Comparison of ENCODE assay signal across 9 cellular contexts in the genomic region with DNA sequence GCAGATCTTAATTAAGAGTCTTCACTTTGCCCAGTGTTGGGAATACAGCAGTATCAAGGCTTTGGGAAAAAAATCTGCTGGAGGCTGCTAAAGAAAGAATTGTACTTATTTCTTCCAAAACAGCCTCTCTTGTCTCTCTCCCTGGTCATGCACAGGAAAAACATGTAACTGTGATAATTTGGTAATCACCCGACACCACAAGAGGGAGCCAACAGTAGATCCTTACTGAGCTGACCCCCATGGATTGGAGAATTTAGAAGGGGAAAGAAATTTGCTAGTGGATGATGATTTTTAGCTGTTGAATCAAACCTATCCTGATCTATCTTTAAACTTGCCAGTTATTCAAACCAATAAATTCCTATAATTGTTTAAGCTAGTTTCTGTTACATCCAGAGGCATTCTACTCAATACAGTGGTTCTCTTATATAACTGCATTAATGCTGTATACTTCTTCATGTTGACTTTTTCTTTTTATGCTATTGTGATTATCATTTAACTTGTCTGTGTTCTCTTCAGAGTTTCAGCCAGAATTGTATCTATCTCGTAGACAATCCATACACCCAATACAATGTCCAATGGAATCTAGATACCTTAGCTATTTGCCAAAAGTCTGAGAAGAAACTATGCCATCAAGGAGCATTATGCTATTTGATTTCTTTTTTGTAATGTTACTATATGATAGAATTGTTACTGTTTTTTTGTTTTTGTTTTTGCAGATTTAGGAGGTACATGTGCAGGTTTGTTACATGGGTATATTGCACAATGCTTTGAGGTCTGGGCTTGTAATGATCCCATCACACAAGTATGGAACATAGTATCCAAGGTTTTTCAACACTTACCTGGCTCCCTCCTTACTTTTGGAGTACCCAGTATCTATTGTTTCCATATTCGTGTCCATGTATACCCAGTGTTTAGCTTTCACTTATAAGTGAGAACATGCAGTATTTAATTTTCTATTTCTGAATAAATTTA. TPM values are rescaled to one million over a fixed set of nuclear protein-coding genes. Genes with fewer than 3 reads are reported as not detected.
DNase-seq lines count a peak whose midpoint lies in the region; ATAC-seq and TF ChIP-seq lines count a peak whose summit lies in the region.
"Had no signal": no experiment of that assay in that cellular context is flagged by ENCODE, and none has a peak within 500 bp of the region (broad histone marks: within the 10 kb centered on the region; RNA-seq: fewer than 3 reads in every experiment).

No MANE protein-coding gene starts in this region.

- H3K4me1 Mint-ChIP-seq in activated naive CD4-positive, alpha-beta T cell treated with anti-CD3 and anti-CD28 coated beads for 36 hours (ENCODE audit: low read depth): no peaks in the 10 kb centered on the region
- H3K4me1 Mint-ChIP-seq in progenitor cell of endocrine pancreas (ENCODE audit: low read depth): no peaks in the 10 kb centered on the region

- TF ChIP-seq CTCF in LNCaP clone FGC (IDR thresholded peaks at IDR 0.05; ENCODE audit: control insufficient read depth, extremely low read depth, insufficient read depth) (peak; percentile 67), foreskin fibroblast (IDR thresholded peaks at IDR 0.05; ENCODE audit: low read depth, low read length) (peak; percentile 61), progenitor cell of endocrine pancreas (IDR thresholded peaks at IDR 0.05; ENCODE audit: unreplicated experiment) (peak; percentile 77)

- no peak overlapping the region for H3K27ac Mint-ChIP-seq in activated naive CD4-positive, alpha-beta T cell treated with anti-CD3 and anti-CD28 coated beads for 36 hours
- no peak overlapping the region for H3K27ac Mint-ChIP-seq in progenitor cell of endocrine pancreas
- H3K27ac Mint-ChIP-seq: stimulated activated naive CD8-positive, alpha-beta T cell treated with anti-CD3 and anti-CD28 coated beads, Interleukin-15, Interleukin-2, amounts not matched to agents 100 ng/mL and 50 ng/mL, for 24 hours had no signal

- H3K27me3 Mint-ChIP-seq in activated naive CD4-positive, alpha-beta T cell treated with anti-CD3 and anti-CD28 coated beads for 36 hours (ENCODE audit: low read depth): peaks cover 10% of the 10 kb centered on the region
- no peaks in the 10 kb centered on the region for H3K27me3 Mint-ChIP-seq in progenitor cell of endocrine pancreas

- H3K9me3 Mint-ChIP-seq in activated naive CD4-positive, alpha-beta T cell treated with anti-CD3 and anti-CD28 coated beads for 36 hours: no peaks in the 10 kb centered on the region
- H3K9me3 Mint-ChIP-seq in progenitor cell of endocrine pancreas (ENCODE audit: low read depth): no peaks in the 10 kb centered on the region
- H3K9me3 Mint-ChIP-seq: stimulated activated naive CD8-positive, alpha-beta T cell treated with anti-CD3 and anti-CD28 coated beads, Interleukin-15, Interleukin-2, amounts not matched to agents 100 ng/mL and 50 ng/mL, for 24 hours had no signal

- intact Hi-C loops in activated naive CD4-positive, alpha-beta T cell treated with anti-CD3 and anti-CD28 coated beads for 36 hours (cut with micrococcal nuclease): loop anchor here (1.0 to 2.0 kb wide), 4 partner anchors 145 to 982 kb away; no protein-coding TSS in a partner anchor

- CTCF ChIA-PET in activated naive CD4-positive, alpha-beta T cell treated with anti-CD3 and anti-CD28 coated beads for 36 hours (lab: Charles Lee): interaction anchor here (0.5 to 2.7 kb wide), 8 partner anchors 12 to 194 kb away, joined by 3 to 12 read pairs (median 3); no protein-coding TSS in a partner anchor

- ATAC-seq in GM21723 (IDR thresholded peaks at IDR 0.05; ENCODE audit: unreplicated experiment) (peak; percentile 87), SK-N-SH treated with all-trans-retinoic acid at 6 μM for 48 hours (peak; percentile 93)

- H3K4me3 Mint-ChIP-seq in activated naive CD4-positive, alpha-beta T cell treated with anti-CD3 and anti-CD28 coated beads for 36 hours: no peak overlapping the region
- H3K4me3 Mint-ChIP-seq in progenitor cell of endocrine pancreas (ENCODE audit: low read depth): no peak overlapping the region
- H3K4me3 Mint-ChIP-seq: stimulated activated naive CD8-positive, alpha-beta T cell treated with anti-CD3 and anti-CD28 coated beads, Interleukin-15, Interleukin-2, amounts not matched to agents 100 ng/mL and 50 ng/mL, for 24 hours had no signal

- DNase-seq in activated naive CD4-positive, alpha-beta T cell treated with anti-CD3 and anti-CD28 coated beads for 36 hours: peak; percentile 38
- no peak for DNase-seq in activated naive CD4-positive, alpha-beta T cell treated with Interleukin-2 at 50 U/mL for 16 hours
- DNase-seq in LNCaP clone FGC (ENCODE audit: low read depth) (no peak), foreskin fibroblast (peak in 1 of 2 donors; percentile 12), progenitor cell of endocrine pancreas (ENCODE audit: low spot score, unreplicated experiment) (no peak), activated T-cell treated with anti-CD3 and anti-CD28 coated beads for 4 hours (no peak)

- no peaks in the 10 kb centered on the region for H3K36me3 Mint-ChIP-seq in activated naive CD4-positive, alpha-beta T cell treated with anti-CD3 and anti-CD28 coated beads for 36 hours (ENCODE audit: low read depth)
- H3K36me3 Mint-ChIP-seq in progenitor cell of endocrine pancreas (ENCODE audit: insufficient read depth): no peaks in the 10 kb centered on the region

- no peak overlapping the region for H3K4me3 ChIP-seq in LNCaP clone FGC (ENCODE audit: low read depth, low read length)
- no peak overlapping the region for H3K4me3 ChIP-seq in foreskin fibroblast (ENCODE audit: low read depth in 1 of 2, low read length in 2 of 2)

TF ChIP-seq in SK-N-SH treated with all-trans-retinoic acid at 6 μM for 48 hours, 23 proteins besides CTCF, POLR2A, EP300 and RAD21 (continues in another document):
- TF ChIP-seq ZC3H10 (CRISPR knock-in tag; IDR thresholded peaks at IDR 0.05) (no peak), BACH2 (CRISPR knock-in tag; IDR thresholded peaks at IDR 0.05; ENCODE audit: borderline replicate concordance) (no peak), SNAI2 (CRISPR knock-in tag; IDR thresholded peaks at IDR 0.05) (no peak), TOX (CRISPR knock-in tag; IDR thresholded peaks at IDR 0.05; ENCODE audit: borderline replicate concordance) (no peak), ZNF8 (CRISPR knock-in tag; IDR thresholded peaks at IDR 0.05) (no peak), ZNF565 (CRISPR knock-in tag; conservative IDR thresholded peaks at IDR 0.05; ENCODE audit: low read depth) (no peak), ZNF70 (CRISPR knock-in tag; IDR thresholded peaks at IDR 0.05) (no peak)
- TF ChIP-seq, protein P1, sequence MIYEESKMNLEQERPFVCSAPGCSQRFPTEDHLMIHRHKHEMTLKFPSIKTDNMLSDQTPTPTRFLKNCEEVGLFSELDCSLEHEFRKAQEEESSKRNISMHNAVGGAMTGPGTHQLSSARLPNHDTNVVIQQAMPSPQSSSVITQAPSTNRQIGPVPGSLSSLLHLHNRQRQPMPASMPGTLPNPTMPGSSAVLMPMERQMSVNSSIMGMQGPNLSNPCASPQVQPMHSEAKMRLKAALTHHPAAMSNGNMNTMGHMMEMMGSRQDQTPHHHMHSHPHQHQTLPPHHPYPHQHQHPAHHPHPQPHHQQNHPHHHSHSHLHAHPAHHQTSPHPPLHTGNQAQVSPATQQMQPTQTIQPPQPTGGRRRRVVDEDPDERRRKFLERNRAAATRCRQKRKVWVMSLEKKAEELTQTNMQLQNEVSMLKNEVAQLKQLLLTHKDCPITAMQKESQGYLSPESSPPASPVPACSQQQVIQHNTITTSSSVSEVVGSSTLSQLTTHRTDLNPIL (CRISPR knock-in tag; IDR thresholded peaks at IDR 0.05; ENCODE audit: low read depth): no peak
- TF ChIP-seq, protein P2, sequence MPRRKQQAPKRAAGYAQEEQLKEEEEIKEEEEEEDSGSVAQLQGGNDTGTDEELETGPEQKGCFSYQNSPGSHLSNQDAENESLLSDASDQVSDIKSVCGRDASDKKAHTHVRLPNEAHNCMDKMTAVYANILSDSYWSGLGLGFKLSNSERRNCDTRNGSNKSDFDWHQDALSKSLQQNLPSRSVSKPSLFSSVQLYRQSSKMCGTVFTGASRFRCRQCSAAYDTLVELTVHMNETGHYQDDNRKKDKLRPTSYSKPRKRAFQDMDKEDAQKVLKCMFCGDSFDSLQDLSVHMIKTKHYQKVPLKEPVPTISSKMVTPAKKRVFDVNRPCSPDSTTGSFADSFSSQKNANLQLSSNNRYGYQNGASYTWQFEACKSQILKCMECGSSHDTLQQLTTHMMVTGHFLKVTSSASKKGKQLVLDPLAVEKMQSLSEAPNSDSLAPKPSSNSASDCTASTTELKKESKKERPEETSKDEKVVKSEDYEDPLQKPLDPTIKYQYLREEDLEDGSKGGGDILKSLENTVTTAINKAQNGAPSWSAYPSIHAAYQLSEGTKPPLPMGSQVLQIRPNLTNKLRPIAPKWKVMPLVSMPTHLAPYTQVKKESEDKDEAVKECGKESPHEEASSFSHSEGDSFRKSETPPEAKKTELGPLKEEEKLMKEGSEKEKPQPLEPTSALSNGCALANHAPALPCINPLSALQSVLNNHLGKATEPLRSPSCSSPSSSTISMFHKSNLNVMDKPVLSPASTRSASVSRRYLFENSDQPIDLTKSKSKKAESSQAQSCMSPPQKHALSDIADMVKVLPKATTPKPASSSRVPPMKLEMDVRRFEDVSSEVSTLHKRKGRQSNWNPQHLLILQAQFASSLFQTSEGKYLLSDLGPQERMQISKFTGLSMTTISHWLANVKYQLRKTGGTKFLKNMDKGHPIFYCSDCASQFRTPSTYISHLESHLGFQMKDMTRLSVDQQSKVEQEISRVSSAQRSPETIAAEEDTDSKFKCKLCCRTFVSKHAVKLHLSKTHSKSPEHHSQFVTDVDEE (CRISPR knock-in tag; IDR thresholded peaks at IDR 0.05): no peak
- TF ChIP-seq, protein P3, sequence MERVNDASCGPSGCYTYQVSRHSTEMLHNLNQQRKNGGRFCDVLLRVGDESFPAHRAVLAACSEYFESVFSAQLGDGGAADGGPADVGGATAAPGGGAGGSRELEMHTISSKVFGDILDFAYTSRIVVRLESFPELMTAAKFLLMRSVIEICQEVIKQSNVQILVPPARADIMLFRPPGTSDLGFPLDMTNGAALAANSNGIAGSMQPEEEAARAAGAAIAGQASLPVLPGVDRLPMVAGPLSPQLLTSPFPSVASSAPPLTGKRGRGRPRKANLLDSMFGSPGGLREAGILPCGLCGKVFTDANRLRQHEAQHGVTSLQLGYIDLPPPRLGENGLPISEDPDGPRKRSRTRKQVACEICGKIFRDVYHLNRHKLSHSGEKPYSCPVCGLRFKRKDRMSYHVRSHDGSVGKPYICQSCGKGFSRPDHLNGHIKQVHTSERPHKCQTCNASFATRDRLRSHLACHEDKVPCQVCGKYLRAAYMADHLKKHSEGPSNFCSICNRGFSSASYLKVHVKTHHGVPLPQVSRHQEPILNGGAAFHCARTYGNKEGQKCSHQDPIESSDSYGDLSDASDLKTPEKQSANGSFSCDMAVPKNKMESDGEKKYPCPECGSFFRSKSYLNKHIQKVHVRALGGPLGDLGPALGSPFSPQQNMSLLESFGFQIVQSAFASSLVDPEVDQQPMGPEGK (CRISPR knock-in tag; IDR thresholded peaks at IDR 0.05; ENCODE audit: borderline replicate concordance): no peak

RNA-seq across cellular contexts. Expression of gene ARHGEF38, which starts 31.3 kb away (rescaled TPM):
- not detected for total RNA-seq in activated naive CD4-positive, alpha-beta T cell treated with anti-CD3 and anti-CD28 coated beads for 36 hours
- total RNA-seq in progenitor cell of endocrine pancreas: 1.6 and 1.8 TPM in 2 replicates

RNA-seq across cellular contexts. Expression of gene PPA2, which starts 47.2 kb away (rescaled TPM):
- total RNA-seq in activated naive CD4-positive, alpha-beta T cell treated with anti-CD3 and anti-CD28 coated beads for 36 hours: 100 to 1,000 TPM; 117 to 119 TPM
- total RNA-seq in progenitor cell of endocrine pancreas: 83.6 and 96.4 TPM in 2 replicates
